Comparison of ENCODE assay signal across 9 cellular contexts in the genomic region with DNA sequence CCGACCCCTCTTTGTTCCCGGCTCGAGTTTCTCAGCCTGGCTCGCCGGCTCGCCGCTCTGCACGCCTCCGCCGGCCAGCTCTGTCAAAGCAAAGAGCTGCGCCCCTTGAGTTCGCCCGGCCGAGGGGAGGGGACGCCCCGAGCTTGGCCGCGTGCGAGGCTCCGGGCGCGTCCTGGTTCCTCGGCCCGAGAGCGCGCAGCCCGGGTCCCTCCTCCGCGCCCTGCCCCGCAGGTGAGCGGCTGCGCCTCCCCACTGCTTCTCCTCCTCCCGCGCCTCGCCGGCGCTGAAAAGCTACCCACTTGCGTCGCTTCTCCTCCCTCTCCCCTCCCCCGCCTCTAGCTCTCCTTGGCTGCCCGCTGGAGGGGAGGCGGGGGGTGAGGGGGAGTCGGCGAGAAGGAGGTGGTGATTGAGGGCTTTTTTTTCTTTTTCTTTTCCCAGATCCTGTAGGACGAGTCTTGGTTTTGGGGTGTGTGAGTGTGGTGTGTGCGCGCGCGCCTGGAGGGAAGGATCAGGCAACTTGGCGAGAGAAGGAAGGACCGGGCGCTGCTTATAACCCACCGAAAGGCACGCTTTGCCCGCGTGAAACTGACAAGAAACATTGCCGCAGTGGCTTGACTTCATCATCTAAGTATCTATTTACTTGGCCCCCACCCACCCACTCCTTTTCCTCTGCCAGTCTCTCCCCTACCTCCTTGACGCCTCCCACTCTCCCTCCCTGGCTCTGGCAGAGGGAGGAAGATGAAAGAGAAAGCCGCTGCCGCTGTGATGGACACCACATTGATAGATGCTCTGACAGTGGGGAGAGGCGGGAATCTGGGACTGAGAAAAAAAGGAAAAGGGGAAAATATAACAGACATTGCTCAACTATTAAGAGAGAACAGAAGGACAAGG. TPM values are rescaled to one million over a fixed set of nuclear protein-coding genes. Genes with fewer than 3 reads are reported as not detected.
A peak's percentile ranks its signal among the peaks of the same experiment; 100 is the strongest.
DNase-seq lines count a peak whose midpoint lies in the region; ATAC-seq and TF ChIP-seq lines count a peak whose summit lies in the region.
"Had no signal": no experiment of that assay in that cellular context is flagged by ENCODE, and none has a peak within 500 bp of the region (broad histone marks: within the 10 kb centered on the region; RNA-seq: fewer than 3 reads in every experiment).

A gene (minus strand): TSS at position 261 of the 891 bp plus-strand sequence. CDS start 1,165 bp downstream, outside the sequence.

- no peak within 1 kb of the TSS for H3K27ac ChIP-seq in neutrophil
- H3K27ac ChIP-seq: body of pancreas had no signal

- H3K9me3 ChIP-seq in ES-I3 (ENCODE audit: control insufficient read depth, insufficient read depth, low read length) (no peaks in the 10 kb centered on the region), neutrophil (no peaks in the 10 kb centered on the region)
- H3K9me3 ChIP-seq: body of pancreas had no signal

- no peak for TF ChIP-seq CTCF in neutrophil (IDR thresholded peaks at IDR 0.05)

- peak; percentile 41 for ATAC-seq in HG02798 (IDR thresholded peaks at IDR 0.05; ENCODE audit: poor library complexity, unreplicated experiment)
- ATAC-seq in HG03469 (IDR thresholded peaks at IDR 0.05; ENCODE audit: unreplicated experiment): no peak
- ATAC-seq: body of pancreas had no signal

- peak; percentile 47 for DNase-seq in NCI-H526 treated with DMSO at 0.1 percent for 48 hours (lab: John Stamatoyannopoulos, UW)
- DNase-seq in activated T-cell treated with anti-CD3 and anti-CD28 coated beads for 4 hours: peak; percentile 70
- DNase-seq in fibroblast of gingiva (ENCODE audit: low read depth): peak; percentile 12
- DNase-seq in ureter (ENCODE audit: low spot score): no peak

- peak within 1 kb of the TSS; percentile 38 to 45 for H3K4me3 ChIP-seq in neutrophil (ENCODE audit: low read depth in 1 of 2, low read length in 1 of 2)

- H3K36me3 ChIP-seq in ES-I3 (ENCODE audit: insufficient read depth, low read length) (no peaks in the 10 kb centered on the region), neutrophil (no peaks in the 10 kb centered on the region)

- H3K9ac ChIP-seq in ES-I3 (ENCODE audit: low read depth, low read length): peak within 1 kb of the TSS; percentile 83

- peaks cover 100% of the 10 kb centered on the region for H3K27me3 ChIP-seq in neutrophil

- H3K4me1 ChIP-seq in ES-I3 (ENCODE audit: insufficient read depth, low read length): peaks cover 21% of the 10 kb centered on the region
- H3K4me1 ChIP-seq in neutrophil (ENCODE audit: control insufficient read depth in 1 of 2, insufficient read depth in 1 of 2, low read depth in 1 of 2, low read length in 1 of 2): peaks cover 36 to 48% of the 10 kb centered on the region in 2 experiments

RNA-seq across cellular contexts. Expression of the gene that starts here (rescaled TPM):
- total RNA-seq in ureter: 20.7 TPM
